9 cellular contexts compared by ENCODE assay signal in genomic region chr6:27161946-27162603, GRCh38.
A peak's percentile ranks its signal among the peaks of the same experiment; 100 is the strongest.
DNase-seq lines count a peak whose midpoint lies in the region; ATAC-seq and TF ChIP-seq lines count a peak whose summit lies in the region.
"Had no signal": no experiment of that assay in that cellular context is flagged by ENCODE, and none has a peak within 500 bp of the region (broad histone marks: within the 10 kb centered on the region; RNA-seq: fewer than 3 reads in every experiment).

No MANE protein-coding gene starts in this region.

- H3K27ac Mint-ChIP-seq in effector memory CD8-positive, alpha-beta T cell: peak overlapping the region; percentile 52 to 85
- H3K27ac Mint-ChIP-seq in natural killer cell treated with Interleukin-12 subunit alpha and Interleukin-12 subunit beta and Interleukin-15 and Interleukin-18, amount 100 ng/mL, for 72 hours: peak overlapping the region; percentile 63 to 77
- H3K27ac Mint-ChIP-seq: dendritic cell treated with granulocyte-macrophage colony-stimulating factor and Interleukin-4, amounts not matched to agents 40 ng/mL and 50 ng/mL, for 4 days had no signal

- peaks cover 0 to 3% of the 10 kb centered on the region in 2 donors for H3K9me3 Mint-ChIP-seq in effector memory CD8-positive, alpha-beta T cell
- no peaks in the 10 kb centered on the region for H3K9me3 Mint-ChIP-seq in natural killer cell treated with Interleukin-12 subunit alpha and Interleukin-12 subunit beta and Interleukin-15 and Interleukin-18, amount 100 ng/mL, for 72 hours
- H3K9me3 Mint-ChIP-seq: dendritic cell treated with granulocyte-macrophage colony-stimulating factor and Interleukin-4, amounts not matched to agents 40 ng/mL and 50 ng/mL, for 4 days had no signal

- DNase-seq in activated CD4-positive, alpha-beta T cell treated with anti-CD3 and anti-CD28 coated beads for 48 hours: peak; percentile 72
- no peak for DNase-seq in activated CD4-positive, alpha-beta T cell treated with anti-CD3 and anti-CD28 coated beads, Interleukin-2, amount 50 U/mL, for 4 hours
- DNase-seq in Kasumi-1 (lab: John Stamatoyannopoulos, UW) (peak; percentile 72 to 77), SK-N-MC (ENCODE audit: low read depth, low spot score) (no peak), omental fat pad (ENCODE audit: low spot score) (no peak)
- DNase-seq in effector memory CD8-positive, alpha-beta T cell: peak in 1 of 3 experiments; percentile 34
- DNase-seq in natural killer cell treated with Interleukin-12 subunit alpha and Interleukin-12 subunit beta and Interleukin-15 and Interleukin-18, amount 100 ng/mL, for 72 hours (ENCODE audit: low spot score): no peak

- H3K9ac ChIP-seq in SK-N-MC (ENCODE audit: insufficient read length): peak overlapping the region; percentile 75

- H3K9me3 ChIP-seq in SK-N-MC (ENCODE audit: low read depth, low read length): no peaks in the 10 kb centered on the region

- peak overlapping the region; percentile 78 for H3K27ac ChIP-seq in SK-N-MC

- no peak for ATAC-seq in effector memory CD8-positive, alpha-beta T cell (replicated peaks)
- ATAC-seq in natural killer cell treated with Interleukin-12 subunit alpha and Interleukin-12 subunit beta and Interleukin-15 and Interleukin-18, amount 100 ng/mL, for 72 hours: peak; percentile 46 to 48
- ATAC-seq in GM19324 (IDR thresholded peaks at IDR 0.05; ENCODE audit: low FRiP score, unreplicated experiment) (no peak), omental fat pad (ENCODE audit: low FRiP score) (no peak)

- H3K4me3 ChIP-seq in SK-N-MC: peak overlapping the region; percentile 75

- peaks cover 25% of the 10 kb centered on the region for H3K36me3 Mint-ChIP-seq in effector memory CD8-positive, alpha-beta T cell (ENCODE audit: insufficient read depth)
- H3K36me3 Mint-ChIP-seq in natural killer cell treated with Interleukin-12 subunit alpha and Interleukin-12 subunit beta and Interleukin-15 and Interleukin-18, amount 100 ng/mL, for 72 hours: no peaks in the 10 kb centered on the region

- H3K27me3 Mint-ChIP-seq in effector memory CD8-positive, alpha-beta T cell: no peaks in the 10 kb centered on the region
- no peaks in the 10 kb centered on the region for H3K27me3 Mint-ChIP-seq in natural killer cell treated with Interleukin-12 subunit alpha and Interleukin-12 subunit beta and Interleukin-15 and Interleukin-18, amount 100 ng/mL, for 72 hours

- no peak overlapping the region for H3K4me3 Mint-ChIP-seq in effector memory CD8-positive, alpha-beta T cell
- H3K4me3 Mint-ChIP-seq in natural killer cell treated with Interleukin-12 subunit alpha and Interleukin-12 subunit beta and Interleukin-15 and Interleukin-18, amount 100 ng/mL, for 72 hours: no peak overlapping the region
- H3K4me3 Mint-ChIP-seq: dendritic cell treated with granulocyte-macrophage colony-stimulating factor and Interleukin-4, amounts not matched to agents 40 ng/mL and 50 ng/mL, for 4 days had no signal

- H3K36me3 ChIP-seq in SK-N-MC (ENCODE audit: insufficient read depth, low read length): no peaks in the 10 kb centered on the region

- H3K4me1 Mint-ChIP-seq in effector memory CD8-positive, alpha-beta T cell (ENCODE audit: low read depth in 2 of 2): peaks cover 15 to 16% of the 10 kb centered on the region in 2 donors
- peaks cover 15 to 24% of the 10 kb centered on the region in 2 donors for H3K4me1 Mint-ChIP-seq in natural killer cell treated with Interleukin-12 subunit alpha and Interleukin-12 subunit beta and Interleukin-15 and Interleukin-18, amount 100 ng/mL, for 72 hours (ENCODE audit: low read depth in 2 of 2)

- peak in 1 of 3 donors; percentile 12 for TF ChIP-seq CTCF in omental fat pad (IDR thresholded peaks at IDR 0.05)

Comparison
In these comparisons a context has a peak if more than half of its experiments do, and no peak if none do; other contexts are left out.
1. DNase-seq: peak in activated CD4-positive, alpha-beta T cell treated with anti-CD3 and anti-CD28 coated beads for 48 hours (single experiment) and Kasumi-1 (2 of 2); none in activated CD4-positive, alpha-beta T cell treated with anti-CD3 and anti-CD28 coated beads, Interleukin-2, amount 50 U/mL, for 4 hours (0 of 2), SK-N-MC (single experiment), natural killer cell treated with Interleukin-12 subunit alpha and Interleukin-12 subunit beta and Interleukin-15 and Interleukin-18, amount 100 ng/mL, for 72 hours (single experiment) and omental fat pad (single experiment).
2. ATAC-seq: peak in natural killer cell treated with Interleukin-12 subunit alpha and Interleukin-12 subunit beta and Interleukin-15 and Interleukin-18, amount 100 ng/mL, for 72 hours (2 of 2); none in effector memory CD8-positive, alpha-beta T cell (single experiment), GM19324 (single experiment) and omental fat pad (single experiment).